In the genomic region with DNA sequence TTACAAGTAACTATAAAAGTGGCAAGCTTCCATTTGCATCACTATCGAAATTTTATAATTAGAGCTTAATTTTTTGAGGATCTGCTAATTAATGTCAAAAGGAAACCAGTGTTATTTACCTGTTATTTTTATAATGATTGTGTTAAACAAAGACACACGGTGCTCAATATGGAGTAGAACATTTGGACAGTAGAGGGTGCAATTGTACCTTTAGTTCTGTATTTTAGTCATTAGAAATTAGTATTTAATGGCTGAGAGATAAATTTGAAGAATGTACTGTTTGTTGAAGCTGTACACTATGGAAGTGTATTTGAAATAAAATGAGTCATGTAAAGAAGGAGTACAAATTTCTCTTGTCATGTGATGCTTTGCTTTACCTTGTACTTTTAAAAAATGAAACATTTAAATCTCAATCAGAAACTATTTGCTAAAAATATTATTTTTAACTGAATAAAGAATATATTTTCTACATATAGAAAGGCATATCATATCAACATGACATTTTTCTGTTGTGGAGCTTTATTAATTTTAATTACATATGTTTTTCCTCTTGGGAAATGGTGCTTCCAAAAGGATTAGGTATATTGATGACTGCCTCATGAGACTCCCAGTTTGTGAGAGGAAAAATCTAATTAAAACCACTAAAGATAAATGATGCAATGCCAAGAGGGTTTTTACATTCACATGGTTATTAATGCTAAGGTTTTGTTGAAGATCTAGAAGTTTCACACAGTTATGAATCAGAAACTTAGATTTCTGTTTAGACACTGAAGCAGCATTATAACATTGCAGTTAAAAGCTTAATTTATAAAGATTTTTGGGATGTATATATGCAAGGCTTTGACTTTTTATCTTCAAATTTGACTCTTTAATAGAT, we compare ENCODE assay signal across 8 cellular contexts. TPM values are rescaled to one million over a fixed set of nuclear protein-coding genes. Genes with fewer than 3 reads are reported as not detected.
DNase-seq lines count a peak whose midpoint lies in the region; TF ChIP-seq lines count a peak whose summit lies in the region.

No MANE protein-coding gene starts in this region.

- DNase-seq in EL (peak; percentile 55), NCI-H1694 (lab: John Stamatoyannopoulos, UW) (peak; percentile 52), endodermal cell (no peak), neural progenitor cell (ENCODE audit: low spot score) (peak; percentile 54), retina (no peak), NCI-H526 treated with DMSO at 0.1 percent for 48 hours (lab: John Stamatoyannopoulos, UW) (no peak)
- DNase-seq in activated CD4-positive, CD25-positive, alpha-beta regulatory T cell treated with anti-CD3 and anti-CD28 coated beads, Interleukin-2, amount 50 U/mL, for 72 hours = no peak
- DNase-seq in stimulated activated CD4-positive, alpha-beta T cell treated with anti-CD3 and anti-CD28 coated beads, Interleukin-1b, Interleukin-23, amount 100 ng/mL, for 48 hours = no peak

- no peak overlapping the region for H3K4me3 ChIP-seq in endodermal cell (ENCODE audit: low read length)
- H3K4me3 ChIP-seq in neural progenitor cell = no peak overlapping the region

- H4K20me1 ChIP-seq in neural progenitor cell (ENCODE audit: low read depth) = no peaks in the 10 kb centered on the region

- H2AFZ ChIP-seq in neural progenitor cell (replicated peaks) = no peak overlapping the region

- no peak overlapping the region for H3K27ac ChIP-seq in endodermal cell (ENCODE audit: low read depth, low read length)
- no peak overlapping the region for H3K27ac ChIP-seq in neural progenitor cell

- H3K4me3 Mint-ChIP-seq in endodermal cell = no peak overlapping the region
- no peak overlapping the region for H3K4me3 Mint-ChIP-seq in neural progenitor cell

- H3K36me3 Mint-ChIP-seq in endodermal cell (ENCODE audit: low read depth) (no peaks in the 10 kb centered on the region), neural progenitor cell (no peaks in the 10 kb centered on the region)

- H3K27ac Mint-ChIP-seq in endodermal cell (no peak overlapping the region), neural progenitor cell (no peak overlapping the region)

- H3K9me3 Mint-ChIP-seq in endodermal cell (no peaks in the 10 kb centered on the region), neural progenitor cell (no peaks in the 10 kb centered on the region)

- no peaks in the 10 kb centered on the region for H3K9me3 ChIP-seq in endodermal cell (ENCODE audit: control insufficient read depth, low read length)
- no peaks in the 10 kb centered on the region for H3K9me3 ChIP-seq in neural progenitor cell (ENCODE audit: low read depth)

- H3K79me2 ChIP-seq in neural progenitor cell (ENCODE audit: low read depth) = no peaks in the 10 kb centered on the region

- H3K9ac ChIP-seq in endodermal cell (ENCODE audit: extremely low read depth, low read length, poor library complexity, severe bottlenecking) (no peak overlapping the region), neural progenitor cell (no peak overlapping the region)

- H3K4me1 Mint-ChIP-seq in endodermal cell = no peaks in the 10 kb centered on the region
- no peaks in the 10 kb centered on the region for H3K4me1 Mint-ChIP-seq in neural progenitor cell

- H3K27me3 Mint-ChIP-seq in endodermal cell (ENCODE audit: insufficient read depth) = no peaks in the 10 kb centered on the region
- H3K27me3 Mint-ChIP-seq in neural progenitor cell (ENCODE audit: insufficient read depth, low read depth) = no peaks in the 10 kb centered on the region

- H3K27me3 ChIP-seq in endodermal cell (ENCODE audit: control insufficient read depth, insufficient read depth, low read length, poor library complexity, severe bottlenecking) (no peaks in the 10 kb centered on the region), neural progenitor cell (no peaks in the 10 kb centered on the region)

- 19 to 20% methylated on average over 1 to 2 of the region's 2 CpGs for WGBS in endodermal cell (ENCODE audit: insufficient coverage in 1 of 2, insufficient read length in 1 of 2), 2 experiments

- TF ChIP-seq CTCF in endodermal cell (conservative IDR thresholded peaks at IDR 0.05) (peak; percentile 82), neural progenitor cell (IDR thresholded peaks at IDR 0.05) (peak; percentile 86)

- H3K4me2 ChIP-seq in neural progenitor cell = no peak overlapping the region

- no peaks in the 10 kb centered on the region for H3K4me1 ChIP-seq in endodermal cell (ENCODE audit: control insufficient read depth, insufficient read depth, low read length)
- H3K4me1 ChIP-seq in neural progenitor cell = no peaks in the 10 kb centered on the region

- no peaks in the 10 kb centered on the region for H3F3A ChIP-seq in neural progenitor cell (ENCODE audit: low read depth)

- no peaks in the 10 kb centered on the region for H3K36me3 ChIP-seq in endodermal cell (ENCODE audit: control insufficient read depth, insufficient read depth, low read length)
- no peaks in the 10 kb centered on the region for H3K36me3 ChIP-seq in neural progenitor cell

RNA-seq across cellular contexts. Expression of gene PRKG1, which starts 10.4 kb away (rescaled TPM):
- total RNA-seq in endodermal cell (1 to 10 TPM; 1.3 to 2.7 TPM), neural progenitor cell (ENCODE audit: low replicate concordance) (22.7 and 26.4 TPM in 2 replicates)
- 8.8 TPM for polyA plus RNA-seq in endodermal cell (2013, experiment 1 of 2)
- polyA plus RNA-seq in endodermal cell (2013, experiment 2 of 2) = 9.3 TPM

Comparison
In these comparisons a context has a peak if more than half of its experiments do, and no peak if none do; other contexts are left out.
1. DNase-seq: peak in EL (single experiment), NCI-H1694 (single experiment) and neural progenitor cell (single experiment); none in endodermal cell (single experiment), activated CD4-positive, CD25-positive, alpha-beta regulatory T cell treated with anti-CD3 and anti-CD28 coated beads, Interleukin-2, amount 50 U/mL, for 72 hours (single experiment), retina (single experiment), NCI-H526 treated with DMSO at 0.1 percent for 48 hours (single experiment) and stimulated activated CD4-positive, alpha-beta T cell treated with anti-CD3 and anti-CD28 coated beads, Interleukin-1b, Interleukin-23, amount 100 ng/mL, for 48 hours (single experiment).